In genomic region chr12:48183091-48183875, GRCh38 we compare ENCODE assay signal across 8 cellular contexts. TPM values are rescaled to one million over a fixed set of nuclear protein-coding genes. Genes with fewer than 3 reads are reported as not detected.
DNase-seq lines count a peak whose midpoint lies in the region; ATAC-seq and TF ChIP-seq lines count a peak whose summit lies in the region.

CCDC184 (plus strand) TSS chr12:48183644; CDS start chr12:48184123, 479 bp downstream.

- DNase-seq in DMS53 (lab: John Stamatoyannopoulos, UW) (peak; percentile 99), LHCN-M2 (ENCODE audit: low read depth) (peak; percentile 82), cardiac muscle cell (ENCODE audit: low read depth in 1 of 2, low spot score in 1 of 2) (peak; percentile 62 to 82), ovary (peak; percentile 67 to 75 (median 74)), tibial nerve (ENCODE audit: low spot score in 2 of 2) (peak; percentile 17 to 55)
- DNase-seq in activated naive CD8-positive, alpha-beta T cell treated with anti-CD3 and anti-CD28 coated beads for 36 hours, result peak; percentile 71

- H3K4me3 ChIP-seq in cardiac muscle cell (peak within 1 kb of the TSS; percentile 42), ovary (peak within 1 kb of the TSS; percentile 62), tibial nerve (peak within 1 kb of the TSS; percentile 61 to 76 (median 68))

- H3K9me3 ChIP-seq in cardiac muscle cell (ENCODE audit: low read depth), result no peaks in the 10 kb centered on the region
- no peaks in the 10 kb centered on the region for H3K9me3 ChIP-seq in ovary
- no peaks in the 10 kb centered on the region for H3K9me3 ChIP-seq in tibial nerve

- H3K36me3 ChIP-seq in cardiac muscle cell, result no peaks in the 10 kb centered on the region
- H3K36me3 ChIP-seq in ovary, result no peaks in the 10 kb centered on the region
- no peaks in the 10 kb centered on the region for H3K36me3 ChIP-seq in tibial nerve

- H3K27me3 ChIP-seq in cardiac muscle cell (peaks cover 86% of the 10 kb centered on the region), ovary (no peaks in the 10 kb centered on the region), tibial nerve (peaks cover 0 to 36% of the 10 kb centered on the region in 2 donors)

- peak within 1 kb of the TSS; percentile 66 for H3K27ac Mint-ChIP-seq in activated naive CD8-positive, alpha-beta T cell treated with anti-CD3 and anti-CD28 coated beads for 36 hours

- H3K4me3 Mint-ChIP-seq in activated naive CD8-positive, alpha-beta T cell treated with anti-CD3 and anti-CD28 coated beads for 36 hours, result peak within 1 kb of the TSS; percentile 93

- ATAC-seq in GM21717 (IDR thresholded peaks at IDR 0.05; ENCODE audit: unreplicated experiment) (peak; percentile 71), SK-N-SH treated with all-trans-retinoic acid at 6 μM for 48 hours (peak; percentile 84)

- intact Hi-C loops in ovary (cut with DNase I), result loop anchor here in 2 of 4 donors (10.0 kb wide), 3 partner anchors 162 to 442 kb away; no protein-coding TSS in a partner anchor

- no peak for TF ChIP-seq EP300 in ovary (IDR thresholded peaks at IDR 0.05)
- peak in 1 of 2 donors; percentile 72 for TF ChIP-seq EP300 in tibial nerve (IDR thresholded peaks at IDR 0.05)

- peaks cover 41% of the 10 kb centered on the region for H3K27me3 Mint-ChIP-seq in activated naive CD8-positive, alpha-beta T cell treated with anti-CD3 and anti-CD28 coated beads for 36 hours

- H3K27ac ChIP-seq in cardiac muscle cell (no peak within 1 kb of the TSS), ovary (no peak within 1 kb of the TSS), tibial nerve (peak within 1 kb of the TSS; percentile 55 to 85 (median 66))

- H3K4me1 ChIP-seq in cardiac muscle cell (ENCODE audit: low read depth), result no peaks in the 10 kb centered on the region
- H3K4me1 ChIP-seq in ovary (ENCODE audit: insufficient read depth), result peaks cover 8% of the 10 kb centered on the region
- H3K4me1 ChIP-seq in tibial nerve, result peaks cover 0 to 36% (median 4%) of the 10 kb centered on the region in 4 donors

- no peaks in the 10 kb centered on the region for H3K9me3 Mint-ChIP-seq in activated naive CD8-positive, alpha-beta T cell treated with anti-CD3 and anti-CD28 coated beads for 36 hours

- TF ChIP-seq POLR2A in ovary (IDR thresholded peaks at IDR 0.05) (peak; percentile 33), tibial nerve (IDR thresholded peaks at IDR 0.05) (peak in 1 of 2 donors; percentile 48)

- H3K4me1 Mint-ChIP-seq in activated naive CD8-positive, alpha-beta T cell treated with anti-CD3 and anti-CD28 coated beads for 36 hours, result peaks cover 19% of the 10 kb centered on the region

- H3K36me3 Mint-ChIP-seq in activated naive CD8-positive, alpha-beta T cell treated with anti-CD3 and anti-CD28 coated beads for 36 hours, result no peaks in the 10 kb centered on the region

- 0 to 1% (median 1%) methylated on average over 37 to 61 of the region's 61 CpGs for WGBS in ovary, 3 donors
- 0 to 1% methylated on average over 47 to 60 of the region's 61 CpGs for WGBS in tibial nerve, 2 donors

- TF ChIP-seq CTCF in cardiac muscle cell (IDR thresholded peaks at IDR 0.05; ENCODE audit: low read depth, low read length) (peak; percentile 45), ovary (IDR thresholded peaks at IDR 0.05) (peak in 2 of 3 donors; percentile 38 to 58), tibial nerve (IDR thresholded peaks at IDR 0.05) (peak; percentile 18 to 66 (median 44))

TF ChIP-seq in SK-N-SH treated with all-trans-retinoic acid at 6 μM for 48 hours, 23 proteins besides CTCF, POLR2A, EP300 and RAD21:
- TF ChIP-seq ZNF8 (CRISPR knock-in tag; IDR thresholded peaks at IDR 0.05) (no peak), ZFP3 (CRISPR knock-in tag; IDR thresholded peaks at IDR 0.05) (peak; percentile 13; the same call in 1 of the 2 replicates)

RNA-seq across cellular contexts. Expression of gene CCDC184, which starts in this region (rescaled TPM):
- total RNA-seq in LHCN-M2 (2014; rRNA removed) (0.26 and 0.57 TPM in 2 replicates), cardiac muscle cell (0.45 and 1.7 TPM in 2 replicates), ovary (10 to 100 TPM in 1 of 7 donors, 1 to 10 TPM in 6; 3.9 to 16.6 (median 6.0) TPM), tibial nerve (1 to 10 TPM; 2.1 to 4.3 (median 2.9) TPM)
- 0.18 TPM for polyA plus RNA-seq in LHCN-M2 (2012)
- under 1 TPM; 0.33 to 0.36 TPM for total RNA-seq in activated naive CD8-positive, alpha-beta T cell treated with anti-CD3 and anti-CD28 coated beads for 36 hours
- polyA plus RNA-seq in cardiac muscle cell (not detected in 2 replicates), ovary (1 to 10 TPM; 3.4 to 6.9 TPM)

Comparison
In these comparisons a context has a peak if more than half of its experiments do, and no peak if none do; other contexts are left out.
1. Peak in DNase-seq in LHCN-M2; RNA of the gene not detected or under 1 TPM.
2. Peak in DNase-seq in activated naive CD8-positive, alpha-beta T cell treated with anti-CD3 and anti-CD28 coated beads for 36 hours; RNA of the gene not detected or under 1 TPM.
3. DNase-seq: peak in every context shown above with its lines; median percentile 99 in DMS53; 82 in LHCN-M2; 74 in ovary; 72 in cardiac muscle cell; 71 in activated naive CD8-positive, alpha-beta T cell treated with anti-CD3 and anti-CD28 coated beads for 36 hours; 36 in tibial nerve.
4. H3K27ac ChIP-seq: peak in tibial nerve (4 of 4); none in cardiac muscle cell (single experiment) and ovary (0 of 2).
5. Peak in every context shown above with its lines, with median percentiles within 50 percentile points of each other: H3K4me3 ChIP-seq and CTCF ChIP-seq.